ENCODE assay signal across 8 cellular contexts in the genomic region with DNA sequence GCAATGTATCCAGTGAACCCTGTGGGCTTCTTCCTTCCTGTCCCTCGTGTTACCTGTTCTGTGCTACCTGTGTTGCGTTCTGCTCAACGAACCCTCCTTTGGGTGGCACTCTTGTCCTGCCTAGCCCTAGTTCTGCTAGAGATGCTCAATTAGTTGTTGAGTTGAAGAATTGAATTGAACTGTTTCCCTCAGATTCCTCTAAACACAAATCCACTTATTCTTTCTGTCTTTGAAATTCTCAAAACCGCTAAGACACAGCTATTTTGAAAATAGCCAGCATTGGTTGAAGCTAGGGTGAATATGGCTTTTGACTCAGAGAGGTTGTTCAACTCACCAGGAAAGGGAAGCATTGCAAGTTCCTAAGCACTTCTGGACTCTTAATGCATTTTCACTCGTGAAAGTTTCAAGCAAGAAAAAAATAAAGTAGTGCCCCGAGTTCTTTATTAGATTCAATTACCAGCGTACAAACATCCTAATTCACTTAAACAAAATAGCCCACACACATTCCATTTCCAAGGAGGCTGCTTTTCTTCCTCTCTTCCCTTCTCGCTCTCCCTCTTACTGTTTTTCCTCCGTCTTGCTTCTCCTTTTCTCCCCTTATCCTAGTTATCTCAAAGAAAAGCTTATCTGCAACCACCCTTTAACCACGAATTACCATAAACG. TPM values are rescaled to one million over a fixed set of nuclear protein-coding genes. Genes with fewer than 3 reads are reported as not detected.
A peak's percentile ranks its signal among the peaks of the same experiment; 100 is the strongest.
DNase-seq lines count a peak whose midpoint lies in the region; ATAC-seq and TF ChIP-seq lines count a peak whose summit lies in the region.

No MANE protein-coding gene starts in this region.

- TF ChIP-seq CTCF in fibroblast of villous mesenchyme (IDR thresholded peaks at IDR 0.05; ENCODE audit: insufficient read depth, low read depth, low read length): peak; percentile 26
- peak; percentile 13 for TF ChIP-seq CTCF in progenitor cell of endocrine pancreas (IDR thresholded peaks at IDR 0.05; ENCODE audit: unreplicated experiment)

- peaks cover 25% of the 10 kb centered on the region for H3K27me3 Mint-ChIP-seq in activated CD4-positive, alpha-beta memory T cell treated with anti-CD3 and anti-CD28 coated beads, Interleukin-2, amount 10 ng/mL, durations not matched to agents 7 days and 5 days
- peaks cover 4% of the 10 kb centered on the region for H3K27me3 Mint-ChIP-seq in progenitor cell of endocrine pancreas

- peak overlapping the region; percentile 83 for H3K4me3 ChIP-seq in fibroblast of villous mesenchyme (ENCODE audit: low read depth, low read length)

- H3K36me3 Mint-ChIP-seq in activated CD4-positive, alpha-beta memory T cell treated with anti-CD3 and anti-CD28 coated beads, Interleukin-2, amount 10 ng/mL, durations not matched to agents 7 days and 5 days (ENCODE audit: low read depth): peaks cover 4% of the 10 kb centered on the region
- H3K36me3 Mint-ChIP-seq in progenitor cell of endocrine pancreas (ENCODE audit: insufficient read depth): no peaks in the 10 kb centered on the region

- ATAC-seq in HG03097 (IDR thresholded peaks at IDR 0.05; ENCODE audit: low FRiP score, unreplicated experiment): no peak
- no peak for ATAC-seq in HG03469 (IDR thresholded peaks at IDR 0.05; ENCODE audit: unreplicated experiment)

- no peaks in the 10 kb centered on the region for H3K9me3 Mint-ChIP-seq in activated CD4-positive, alpha-beta memory T cell treated with anti-CD3 and anti-CD28 coated beads, Interleukin-2, amount 10 ng/mL, durations not matched to agents 7 days and 5 days
- no peaks in the 10 kb centered on the region for H3K9me3 Mint-ChIP-seq in progenitor cell of endocrine pancreas (ENCODE audit: low read depth)

- POLR2A ChIA-PET in activated CD4-positive, alpha-beta memory T cell treated with anti-CD3 and anti-CD28 coated beads, Interleukin-2, amount 10 ng/mL, durations not matched to agents 7 days and 5 days (lab: Charles Lee): interaction anchor here (1.2 to 4.1 kb wide), 6 partner anchors 8 to 59 kb away, joined by 3 to 32 read pairs (median 4); no protein-coding TSS in a partner anchor

- peak; percentile 20 for DNase-seq in SIG-M5 treated with dmso at 0.1 percent for 504 hours (lab: John Stamatoyannopoulos, UW; ENCODE audit: unreplicated experiment)
- no peak for DNase-seq in SIG-M5 (lab: John Stamatoyannopoulos, UW)
- DNase-seq in HT-29 (ENCODE audit: low spot score): peak; percentile 88
- DNase-seq in activated CD4-positive, alpha-beta memory T cell treated with anti-CD3 and anti-CD28 coated beads, Interleukin-2, amount 10 ng/mL, durations not matched to agents 7 days and 5 days: peak; percentile 44
- DNase-seq in fibroblast of villous mesenchyme (ENCODE audit: low read depth): peak; percentile 42
- DNase-seq in progenitor cell of endocrine pancreas (ENCODE audit: low spot score, unreplicated experiment): no peak

- H3K4me1 Mint-ChIP-seq in activated CD4-positive, alpha-beta memory T cell treated with anti-CD3 and anti-CD28 coated beads, Interleukin-2, amount 10 ng/mL, durations not matched to agents 7 days and 5 days: peaks cover 19% of the 10 kb centered on the region
- H3K4me1 Mint-ChIP-seq in progenitor cell of endocrine pancreas (ENCODE audit: low read depth): peaks cover 21% of the 10 kb centered on the region

- peak overlapping the region; percentile 81 for H3K4me3 Mint-ChIP-seq in activated CD4-positive, alpha-beta memory T cell treated with anti-CD3 and anti-CD28 coated beads, Interleukin-2, amount 10 ng/mL, durations not matched to agents 7 days and 5 days
- H3K4me3 Mint-ChIP-seq in progenitor cell of endocrine pancreas (ENCODE audit: low read depth): peak overlapping the region; percentile 85

- no peak overlapping the region for H3K27ac Mint-ChIP-seq in activated CD4-positive, alpha-beta memory T cell treated with anti-CD3 and anti-CD28 coated beads, Interleukin-2, amount 10 ng/mL, durations not matched to agents 7 days and 5 days
- H3K27ac Mint-ChIP-seq in progenitor cell of endocrine pancreas: no peak overlapping the region

- CTCF ChIA-PET in activated CD4-positive, alpha-beta memory T cell treated with anti-CD3 and anti-CD28 coated beads, Interleukin-2, amount 10 ng/mL, durations not matched to agents 7 days and 5 days (lab: Charles Lee): interaction anchor here (1.1 to 1.9 kb wide), 4 partner anchors 12 to 128 kb away, joined by 3 to 8 read pairs (median 6); no protein-coding TSS in a partner anchor

RNA-seq across cellular contexts. Expression of a gene that starts 0.6 kb away (rescaled TPM):
- 22.6 and 39.5 TPM in 2 replicates for total RNA-seq in HT-29 (2014; rRNA removed; shearing (Covaris generic))
- total RNA-seq in activated CD4-positive, alpha-beta memory T cell treated with anti-CD3 and anti-CD28 coated beads, Interleukin-2, amount 10 ng/mL, durations not matched to agents 7 days and 5 days: 1 to 10 TPM; 4.9 to 8.0 TPM
- 104 and 154 TPM in 2 replicates for total RNA-seq in fibroblast of villous mesenchyme
- 6.4 and 7.8 TPM in 2 replicates for total RNA-seq in progenitor cell of endocrine pancreas

RNA-seq across cellular contexts. Expression of a gene that starts 0.6 kb away (rescaled TPM):
- total RNA-seq in HT-29 (2014; rRNA removed; shearing (Covaris generic)): 37.1 and 41.2 TPM in 2 replicates
- total RNA-seq in activated CD4-positive, alpha-beta memory T cell treated with anti-CD3 and anti-CD28 coated beads, Interleukin-2, amount 10 ng/mL, durations not matched to agents 7 days and 5 days: 10 to 100 TPM; 20.6 TPM
- total RNA-seq in fibroblast of villous mesenchyme (44.9 and 47.7 TPM in 2 replicates), progenitor cell of endocrine pancreas (11.0 and 11.8 TPM in 2 replicates)

Comparison
In these comparisons a context has a peak if more than half of its experiments do, and no peak if none do; other contexts are left out.
1. DNase-seq: peak in SIG-M5 treated with dmso at 0.1 percent for 504 hours (single experiment), HT-29 (single experiment), activated CD4-positive, alpha-beta memory T cell treated with anti-CD3 and anti-CD28 coated beads, Interleukin-2, amount 10 ng/mL, durations not matched to agents 7 days and 5 days (single experiment) and fibroblast of villous mesenchyme (single experiment); none in SIG-M5 (single experiment) and progenitor cell of endocrine pancreas (single experiment).